Comparison of ENCODE assay signal across 8 cellular contexts in genomic region chr4:140756292-140757219, GRCh38. TPM values are rescaled to one million over a fixed set of nuclear protein-coding genes. Genes with fewer than 3 reads are reported as not detected.
DNase-seq lines count a peak whose midpoint lies in the region; ATAC-seq and TF ChIP-seq lines count a peak whose summit lies in the region.

TSS of gene TBC1D9 (minus strand) at chr4:140756385. CDS start at chr4:140756045, 340 bp downstream.

- H3K27me3 Mint-ChIP-seq in activated CD4-positive, alpha-beta T cell treated with anti-CD3 and anti-CD28 coated beads, Interleukin-2, amount 10 ng/mL, durations not matched to agents 24 days and 14 days: peaks cover 56% of the 10 kb centered on the region
- no peaks in the 10 kb centered on the region for H3K27me3 Mint-ChIP-seq in chondrocyte (ENCODE audit: low read depth)

- H3K9me3 Mint-ChIP-seq in activated CD4-positive, alpha-beta T cell treated with anti-CD3 and anti-CD28 coated beads, Interleukin-2, amount 10 ng/mL, durations not matched to agents 24 days and 14 days: no peaks in the 10 kb centered on the region
- H3K9me3 Mint-ChIP-seq in chondrocyte (ENCODE audit: low read depth): no peaks in the 10 kb centered on the region

- TF ChIP-seq CTCF in chondrocyte (IDR thresholded peaks at IDR 0.05): peak; percentile 45

- H3K36me3 Mint-ChIP-seq in activated CD4-positive, alpha-beta T cell treated with anti-CD3 and anti-CD28 coated beads, Interleukin-2, amount 10 ng/mL, durations not matched to agents 24 days and 14 days (ENCODE audit: low read depth): no peaks in the 10 kb centered on the region
- no peaks in the 10 kb centered on the region for H3K36me3 Mint-ChIP-seq in chondrocyte (ENCODE audit: low read depth)

- H3K27ac Mint-ChIP-seq in activated CD4-positive, alpha-beta T cell treated with anti-CD3 and anti-CD28 coated beads, Interleukin-2, amount 10 ng/mL, durations not matched to agents 24 days and 14 days: no peak within 1 kb of the TSS
- peak within 1 kb of the TSS; percentile 87 for H3K27ac Mint-ChIP-seq in chondrocyte (ENCODE audit: unreplicated experiment)

- no peak for DNase-seq in activated CD4-positive, alpha-beta T cell treated with anti-CD3 and anti-CD28 coated beads, Interleukin-2, amount 10 ng/mL, durations not matched to agents 24 days and 14 days
- no peak for DNase-seq in activated CD4-positive, alpha-beta T cell treated with anti-CD3 and anti-CD28 coated beads, Interleukin-2, amount 50 U/mL, for 4 hours
- DNase-seq in HCEC 1CT (peak; percentile 73), LoVo (ENCODE audit: low spot score) (peak; percentile 89), RPMI7951 (ENCODE audit: low read depth) (peak; percentile 75), chondrocyte (ENCODE audit: low spot score) (peak; percentile 89), iPS-NIHi7 (ENCODE audit: extremely low spot score) (peak; percentile 85), sciatic nerve (ENCODE audit: low spot score) (peak; percentile 82)

- peak; percentile 88 for ATAC-seq in sciatic nerve

- intact Hi-C loops in activated CD4-positive, alpha-beta T cell treated with anti-CD3 and anti-CD28 coated beads, Interleukin-2, amount 10 ng/mL, durations not matched to agents 24 days and 14 days (cut with micrococcal nuclease): no loop called here
- intact Hi-C loops in sciatic nerve (cut with DNase I): no loop called here

- H3K4me1 Mint-ChIP-seq in activated CD4-positive, alpha-beta T cell treated with anti-CD3 and anti-CD28 coated beads, Interleukin-2, amount 10 ng/mL, durations not matched to agents 24 days and 14 days: no peaks in the 10 kb centered on the region
- peaks cover 33% of the 10 kb centered on the region for H3K4me1 Mint-ChIP-seq in chondrocyte (ENCODE audit: low read depth)

- peak within 1 kb of the TSS; percentile 42 for H3K4me3 Mint-ChIP-seq in activated CD4-positive, alpha-beta T cell treated with anti-CD3 and anti-CD28 coated beads, Interleukin-2, amount 10 ng/mL, durations not matched to agents 24 days and 14 days
- H3K4me3 Mint-ChIP-seq in chondrocyte (ENCODE audit: unreplicated experiment): peak within 1 kb of the TSS; percentile 89

RNA-seq across cellular contexts. Expression of gene TBC1D9, which starts in this region (rescaled TPM):
- total RNA-seq in activated CD4-positive, alpha-beta T cell treated with anti-CD3 and anti-CD28 coated beads, Interleukin-2, amount 10 ng/mL, durations not matched to agents 24 days and 14 days: not detected in 2 replicates
- total RNA-seq in RPMI7951 (2014; rRNA removed; shearing (Covaris generic)): 7.2 and 9.9 TPM in 2 replicates
- total RNA-seq in chondrocyte: 40.5 to 46.5 TPM (median 42.0 TPM) in 3 replicates
- 27.2 TPM for total RNA-seq in sciatic nerve

Comparison
In these comparisons a context has a peak if more than half of its experiments do, and no peak if none do; other contexts are left out.
1. DNase-seq: peak in HCEC 1CT (single experiment), LoVo (single experiment), RPMI7951 (single experiment), chondrocyte (single experiment), iPS-NIHi7 (single experiment) and sciatic nerve (single experiment); none in activated CD4-positive, alpha-beta T cell treated with anti-CD3 and anti-CD28 coated beads, Interleukin-2, amount 10 ng/mL, durations not matched to agents 24 days and 14 days (single experiment) and activated CD4-positive, alpha-beta T cell treated with anti-CD3 and anti-CD28 coated beads, Interleukin-2, amount 50 U/mL, for 4 hours (0 of 2).